Comparison of ENCODE assay signal across 23 cellular contexts in the genomic region with DNA sequence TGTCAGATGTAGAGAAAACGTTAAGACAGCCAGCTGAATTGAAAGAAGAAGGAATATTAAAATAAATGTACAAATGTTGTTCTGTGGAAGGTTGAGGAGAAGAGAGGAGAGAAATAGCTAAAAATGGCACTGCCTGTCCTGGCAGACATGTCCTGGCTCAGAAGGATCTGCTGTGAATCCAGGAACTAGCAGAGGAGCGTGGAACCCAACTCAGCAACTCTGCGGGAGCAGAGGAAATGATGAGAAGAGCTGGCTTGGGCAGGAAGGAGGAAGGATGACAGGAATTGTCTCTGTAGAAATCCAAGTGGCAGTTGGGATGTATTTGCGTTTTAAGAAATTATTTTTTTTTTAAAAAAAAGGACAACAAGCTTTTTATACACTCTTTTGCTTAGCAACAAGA. TPM values are rescaled to one million over a fixed set of nuclear protein-coding genes. Genes with fewer than 3 reads are reported as not detected.
"Had no signal": no experiment of that assay in that cellular context is flagged by ENCODE, and none has a peak within 500 bp of the region (broad histone marks: within the 10 kb centered on the region; RNA-seq: fewer than 3 reads in every experiment).

No MANE protein-coding gene starts in this region.

- H3K36me3 ChIP-seq: brain microvascular endothelial cell, gastroesophageal sphincter, heart right ventricle, prostate gland, tibial nerve had no signal

- H3K4me3 Mint-ChIP-seq: activated CD4-positive, alpha-beta T cell treated with anti-CD3 and anti-CD28 coated beads, Interleukin-2, amount 10 ng/mL, durations not matched to agents 7 days and 5 days; activated CD8-positive, alpha-beta T cell treated with anti-CD3 and anti-CD28 coated beads, Interleukin-2, amount 10 ng/mL, durations not matched to agents 7 days and 5 days; activated naive CD4-positive, alpha-beta T cell treated with anti-CD3 and anti-CD28 coated beads, Interleukin-2, amount 10 ng/mL, durations not matched to agents 7 days and 5 days; activated naive CD8-positive, alpha-beta T cell treated with anti-CD3 and anti-CD28 coated beads, Interleukin-2, amount 50 U/mL, for 24 hours; activated T-cell treated with anti-CD3 and anti-CD28 coated beads, Interleukin-2, amount 50 U/mL, for 24 hours; central memory CD8-positive, alpha-beta T cell; immature natural killer cell; memory B cell; natural killer cell treated with Interleukin-12 subunit alpha and Interleukin-12 subunit beta and Interleukin-15 and Interleukin-18, amount 100 ng/mL, for 72 hours; stimulated activated naive CD8-positive, alpha-beta T cell treated with anti-CD3 and anti-CD28 coated beads, Interleukin-15, Interleukin-2, amounts not matched to agents 100 ng/mL and 50 ng/mL, for 24 hours; T-cell had no signal

- H3K4me1 ChIP-seq: gastroesophageal sphincter, prostate gland had no signal

- H3K9me3 ChIP-seq: gastroesophageal sphincter, heart right ventricle, prostate gland, tibial nerve had no signal

- H3K27me3 ChIP-seq: brain microvascular endothelial cell, gastroesophageal sphincter, heart right ventricle, tibial nerve had no signal

- H3K4me3 ChIP-seq: gastroesophageal sphincter, heart right ventricle, prostate gland, tibial nerve had no signal

- H3K27ac ChIP-seq: brain microvascular endothelial cell, gastroesophageal sphincter, heart right ventricle, prostate gland, tibial nerve had no signal

- ATAC-seq: activated CD8-positive, alpha-beta T cell treated with anti-CD3 and anti-CD28 coated beads, Interleukin-2, amount 10 ng/mL, durations not matched to agents 7 days and 5 days; activated naive CD8-positive, alpha-beta T cell treated with anti-CD3 and anti-CD28 coated beads, Interleukin-2, amount 50 U/mL, for 24 hours; gastroesophageal sphincter; heart right ventricle; left ventricle myocardium superior; natural killer cell treated with Interleukin-12 subunit alpha and Interleukin-12 subunit beta and Interleukin-15 and Interleukin-18, amount 100 ng/mL, for 72 hours; right cardiac atrium; T-cell had no signal

- H3K27ac Mint-ChIP-seq: activated CD4-positive, alpha-beta T cell treated with anti-CD3 and anti-CD28 coated beads, Interleukin-2, amount 10 ng/mL, durations not matched to agents 7 days and 5 days; activated CD8-positive, alpha-beta T cell treated with anti-CD3 and anti-CD28 coated beads, Interleukin-2, amount 10 ng/mL, durations not matched to agents 7 days and 5 days; activated naive CD4-positive, alpha-beta T cell treated with anti-CD3 and anti-CD28 coated beads, Interleukin-2, amount 10 ng/mL, durations not matched to agents 7 days and 5 days; activated naive CD8-positive, alpha-beta T cell treated with anti-CD3 and anti-CD28 coated beads, Interleukin-2, amount 50 U/mL, for 24 hours; activated T-cell treated with anti-CD3 and anti-CD28 coated beads, Interleukin-2, amount 50 U/mL, for 24 hours; immature natural killer cell; memory B cell; natural killer cell treated with Interleukin-12 subunit alpha and Interleukin-12 subunit beta and Interleukin-15 and Interleukin-18, amount 100 ng/mL, for 72 hours; stimulated activated naive CD8-positive, alpha-beta T cell treated with anti-CD3 and anti-CD28 coated beads, Interleukin-15, Interleukin-2, amounts not matched to agents 100 ng/mL and 50 ng/mL, for 24 hours; T-cell had no signal

- H3K36me3 Mint-ChIP-seq: activated naive CD4-positive, alpha-beta T cell treated with anti-CD3 and anti-CD28 coated beads, Interleukin-2, amount 10 ng/mL, durations not matched to agents 7 days and 5 days; immature natural killer cell; memory B cell; natural killer cell treated with Interleukin-12 subunit alpha and Interleukin-12 subunit beta and Interleukin-15 and Interleukin-18, amount 100 ng/mL, for 72 hours; T-cell had no signal

- H3K9me3 Mint-ChIP-seq: activated CD4-positive, alpha-beta T cell treated with anti-CD3 and anti-CD28 coated beads, Interleukin-2, amount 10 ng/mL, durations not matched to agents 7 days and 5 days; activated naive CD4-positive, alpha-beta T cell treated with anti-CD3 and anti-CD28 coated beads, Interleukin-2, amount 10 ng/mL, durations not matched to agents 7 days and 5 days; activated naive CD8-positive, alpha-beta T cell treated with anti-CD3 and anti-CD28 coated beads, Interleukin-2, amount 50 U/mL, for 24 hours; activated T-cell treated with anti-CD3 and anti-CD28 coated beads, Interleukin-2, amount 50 U/mL, for 24 hours; central memory CD8-positive, alpha-beta T cell; memory B cell; natural killer cell treated with Interleukin-12 subunit alpha and Interleukin-12 subunit beta and Interleukin-15 and Interleukin-18, amount 100 ng/mL, for 72 hours; stimulated activated naive CD8-positive, alpha-beta T cell treated with anti-CD3 and anti-CD28 coated beads, Interleukin-15, Interleukin-2, amounts not matched to agents 100 ng/mL and 50 ng/mL, for 24 hours; T-cell had no signal

- H3K27me3 Mint-ChIP-seq: activated naive CD4-positive, alpha-beta T cell treated with anti-CD3 and anti-CD28 coated beads, Interleukin-2, amount 10 ng/mL, durations not matched to agents 7 days and 5 days; memory B cell had no signal

- H3K4me1 Mint-ChIP-seq: activated CD4-positive, alpha-beta T cell treated with anti-CD3 and anti-CD28 coated beads, Interleukin-2, amount 10 ng/mL, durations not matched to agents 7 days and 5 days; activated naive CD4-positive, alpha-beta T cell treated with anti-CD3 and anti-CD28 coated beads, Interleukin-2, amount 10 ng/mL, durations not matched to agents 7 days and 5 days; activated naive CD8-positive, alpha-beta T cell treated with anti-CD3 and anti-CD28 coated beads, Interleukin-2, amount 50 U/mL, for 24 hours; central memory CD8-positive, alpha-beta T cell; immature natural killer cell; T-cell had no signal

- DNase-seq: activated CD4-positive, alpha-beta T cell treated with anti-CD3 and anti-CD28 coated beads, Interleukin-2, amount 10 ng/mL, durations not matched to agents 7 days and 5 days; activated CD8-positive, alpha-beta T cell treated with anti-CD3 and anti-CD28 coated beads, Interleukin-2, amount 10 ng/mL, durations not matched to agents 7 days and 5 days; activated effector memory CD4-positive, alpha-beta T cell treated with Interleukin-2 at 50 U/mL for 16 hours; activated naive CD4-positive, alpha-beta T cell treated with anti-CD3 and anti-CD28 coated beads, Interleukin-2, amount 10 ng/mL, durations not matched to agents 7 days and 5 days; activated naive CD8-positive, alpha-beta T cell treated with anti-CD3 and anti-CD28 coated beads, Interleukin-2, amount 50 U/mL, for 24 hours; activated T-cell treated with anti-CD3 and anti-CD28 coated beads, Interleukin-2, amount 50 U/mL, for 24 hours; brain microvascular endothelial cell; effector CD4-positive, alpha-beta T cell; heart right ventricle; immature natural killer cell; kidney glomerular epithelial cell; left ventricle myocardium superior; right cardiac atrium; T-cell; T-helper 9 cell had no signal

RNA-seq across cellular contexts. Expression of gene NANOGP8, which starts 16.2 kb away (rescaled TPM):
- total RNA-seq: activated CD4-positive, alpha-beta T cell treated with anti-CD3 and anti-CD28 coated beads, Interleukin-2, amount 10 ng/mL, durations not matched to agents 7 days and 5 days; activated CD8-positive, alpha-beta T cell treated with anti-CD3 and anti-CD28 coated beads, Interleukin-2, amount 10 ng/mL, durations not matched to agents 7 days and 5 days; left ventricle myocardium superior; natural killer cell treated with Interleukin-12 subunit alpha and Interleukin-12 subunit beta and Interleukin-15 and Interleukin-18, amount 100 ng/mL, for 72 hours; right cardiac atrium; skeletal muscle tissue had no signal
- polyA plus RNA-seq: heart right ventricle, immature natural killer cell had no signal
